ENCODE assay signal across 8 cellular contexts in genomic region chr12:6872073-6873048, GRCh38. TPM values are rescaled to one million over a fixed set of nuclear protein-coding genes. Genes with fewer than 3 reads are reported as not detected.
DNase-seq lines count a peak whose midpoint lies in the region; ATAC-seq and TF ChIP-seq lines count a peak whose summit lies in the region.

No MANE protein-coding gene starts in this region.

- TF ChIP-seq CTCF in LNCaP clone FGC (IDR thresholded peaks at IDR 0.05; ENCODE audit: control insufficient read depth, extremely low read depth, insufficient read depth) = peak; percentile 99
- TF ChIP-seq CTCF in prostate gland (IDR thresholded peaks at IDR 0.05) = peak; percentile 78 to 94 (median 87)

- H3K36me3 ChIP-seq in prostate gland (peaks cover 0 to 3% of the 10 kb centered on the region in 2 donors), urinary bladder (ENCODE audit: insufficient read depth) (no peaks in the 10 kb centered on the region)

- H3K4me3 ChIP-seq in LNCaP clone FGC (ENCODE audit: low read depth, low read length) = peak overlapping the region; percentile 97
- peak overlapping the region; percentile 49 to 71 for H3K4me3 ChIP-seq in prostate gland
- H3K4me3 ChIP-seq in urinary bladder (ENCODE audit: low read depth, low read length) = peak overlapping the region; percentile 66

- WGBS in prostate gland = 1% methylated on average over 40 of the region's 40 CpGs
- 1% methylated on average over 40 of the region's 40 CpGs for WGBS in urinary bladder

- H3K27ac ChIP-seq in prostate gland = peak overlapping the region; percentile 68 to 75
- H3K27ac ChIP-seq in urinary bladder (ENCODE audit: low read depth) = peak overlapping the region; percentile 60

- DNase-seq in AML-193 (lab: John Stamatoyannopoulos, UW) (peak; percentile 32 to 55), LNCaP clone FGC (ENCODE audit: low read depth) (no peak), T follicular helper cell (ENCODE audit: low read depth) (peak; percentile 72), amniotic epithelial cell (ENCODE audit: low read depth) (peak; percentile 49), left ventricle myocardium superior (peak; percentile 92), prostate gland (ENCODE audit: low spot score) (peak; percentile 70)

- no peaks in the 10 kb centered on the region for H3K9me3 ChIP-seq in prostate gland

- no peak for TF ChIP-seq POLR2A in prostate gland (IDR thresholded peaks at IDR 0.05)

- H3K4me1 ChIP-seq in prostate gland (replicated peaks) (peaks cover 16% of the 10 kb centered on the region), urinary bladder (ENCODE audit: insufficient read depth) (no peaks in the 10 kb centered on the region)

- intact Hi-C loops in left ventricle myocardium superior (cut with micrococcal nuclease) = no loop called here
- intact Hi-C loops in prostate gland (cut with DNase I) = loop anchor here (1.0 to 10.0 kb wide), 3 partner anchors 19 to 92 kb away; no protein-coding TSS in a partner anchor

- H3K27me3 ChIP-seq in prostate gland (replicated peaks; ENCODE audit: insufficient read depth) = no peaks in the 10 kb centered on the region

- peak; percentile 30 for ATAC-seq in GM19035 (IDR thresholded peaks at IDR 0.05; ENCODE audit: unreplicated experiment)
- ATAC-seq in left ventricle myocardium superior = peak; percentile 74

RNA-seq across cellular contexts. Expression of gene SPSB2, which starts 0.7 kb away (rescaled TPM):
- total RNA-seq in left ventricle myocardium superior = 2.2 TPM
- total RNA-seq in prostate gland = 10 to 100 TPM; 12.7 to 23.5 TPM
- 3.2 TPM for total RNA-seq in urinary bladder
- polyA plus RNA-seq in urinary bladder = 12.3 TPM

RNA-seq across cellular contexts. Expression of gene TPI1, which starts 5.0 kb away (rescaled TPM):
- 855 TPM for total RNA-seq in left ventricle myocardium superior
- 100 to 1,000 TPM; 404 to 443 TPM for total RNA-seq in prostate gland
- 331 TPM for total RNA-seq in urinary bladder
- 708 TPM for polyA plus RNA-seq in urinary bladder

RNA-seq across cellular contexts. Expression of gene USP5, which starts 20.4 kb away (rescaled TPM):
- 66.2 TPM for total RNA-seq in left ventricle myocardium superior
- 10 to 100 TPM; 58.3 to 84.1 TPM for total RNA-seq in prostate gland
- total RNA-seq in urinary bladder = 29.0 TPM
- 60.1 TPM for polyA plus RNA-seq in urinary bladder

RNA-seq across cellular contexts. Expression of gene CDCA3, which starts 21.3 kb away (rescaled TPM):
- total RNA-seq in left ventricle myocardium superior (0.32 TPM), prostate gland (10 to 100 TPM in 1 of 2 donors, 1 to 10 TPM in 1; 1.7 to 16.2 TPM), urinary bladder (12.3 TPM)
- 1.0 TPM for polyA plus RNA-seq in urinary bladder

RNA-seq across cellular contexts. Expression of gene GNB3, which starts 31.6 kb away (rescaled TPM):
- 5.4 TPM for total RNA-seq in left ventricle myocardium superior
- 1 to 10 TPM; 2.3 to 2.4 TPM for total RNA-seq in prostate gland
- total RNA-seq in urinary bladder = 2.5 TPM
- 4.6 TPM for polyA plus RNA-seq in urinary bladder
